Comparison of ENCODE assay signal across 8 cellular contexts in the genomic region with DNA sequence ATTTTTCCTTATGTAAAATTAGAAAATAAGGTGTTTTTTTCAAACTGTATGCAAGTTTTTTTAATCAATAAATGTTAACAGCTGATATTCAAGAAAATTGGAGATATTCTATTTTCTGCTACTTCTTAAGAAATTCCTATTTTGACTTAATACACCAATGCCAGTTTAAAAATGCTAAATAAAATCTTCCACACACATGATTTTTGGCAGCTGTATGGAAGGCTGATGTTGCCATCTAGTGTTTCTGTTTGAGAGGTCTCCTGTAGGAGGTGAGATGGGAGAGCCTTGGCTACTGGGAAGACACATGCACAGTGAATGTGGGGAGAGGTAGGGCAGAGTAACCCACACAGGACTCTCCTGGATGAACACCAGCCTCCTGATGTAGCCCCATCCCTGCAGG. TPM values are rescaled to one million over a fixed set of nuclear protein-coding genes. Genes with fewer than 3 reads are reported as not detected.
A peak's percentile ranks its signal among the peaks of the same experiment; 100 is the strongest.
DNase-seq lines count a peak whose midpoint lies in the region; ATAC-seq and FAIRE-seq lines count a peak whose summit lies in the region.

No MANE protein-coding gene starts in this region.

- no peaks in the 10 kb centered on the region for H3K36me3 ChIP-seq in mesenchymal stem cell (ENCODE audit: control insufficient read depth in 1 of 2, insufficient read depth in 2 of 2, low read depth in 1 of 2, low read length in 2 of 2)

- H4K8ac ChIP-seq in mesenchymal stem cell (ENCODE audit: low read length) = no peak overlapping the region

- no peaks in the 10 kb centered on the region for H3K79me1 ChIP-seq in mesenchymal stem cell (replicated peaks; ENCODE audit: low read length, poor library complexity, severe bottlenecking)

- DNase-seq in NCI-H1436 (lab: John Stamatoyannopoulos, UW) = peak; percentile 1
- no peak for DNase-seq in NCI-H1436 treated with DMSO at 0.1 percent for 48 hours (lab: John Stamatoyannopoulos, UW)
- peak; percentile 77 for DNase-seq in HTR-8/SVneo (ENCODE audit: insufficient read length, low spot score)
- DNase-seq in T follicular helper cell (ENCODE audit: low read depth) = peak; percentile 14
- DNase-seq in dermis blood vessel endothelial cell = peak; percentile 6
- peak; percentile 27 for DNase-seq in mesenchymal stem cell

- H3K4me1 ChIP-seq in mesenchymal stem cell (ENCODE audit: control insufficient read depth, insufficient read depth, low read depth, low read length) = no peaks in the 10 kb centered on the region

- no peaks in the 10 kb centered on the region for H3K27me3 ChIP-seq in mesenchymal stem cell (ENCODE audit: control insufficient read depth in 1 of 2, insufficient read depth in 1 of 2, low read length in 2 of 2)

- H4K91ac ChIP-seq in mesenchymal stem cell (ENCODE audit: low read length) = no peak overlapping the region

- H2AK5ac ChIP-seq in mesenchymal stem cell (ENCODE audit: low read length, severe bottlenecking) = no peak overlapping the region

- no peak overlapping the region for H2BK120ac ChIP-seq in mesenchymal stem cell (ENCODE audit: low read depth, low read length)

- H3K4me2 ChIP-seq in mesenchymal stem cell (ENCODE audit: low read length, poor library complexity, severe bottlenecking) = no peak overlapping the region

- ATAC-seq in GM19395 (IDR thresholded peaks at IDR 0.05; ENCODE audit: unreplicated experiment) (peak; percentile 78), HG02938 (IDR thresholded peaks at IDR 0.05; ENCODE audit: unreplicated experiment) (no peak)

- H3K18ac ChIP-seq in mesenchymal stem cell (ENCODE audit: low read depth in 1 of 2, low read length in 2 of 2) = no peak overlapping the region

- no peak overlapping the region for H2BK5ac ChIP-seq in mesenchymal stem cell (ENCODE audit: low read depth, low read length, poor library complexity, severe bottlenecking)

- no peak overlapping the region for H3K4me3 ChIP-seq in mesenchymal stem cell (ENCODE audit: insufficient read depth in 1 of 2, low read depth in 1 of 2, low read length in 2 of 2)

- no peak overlapping the region for H2BK12ac ChIP-seq in mesenchymal stem cell (ENCODE audit: low read length in 2 of 2)

- no peak overlapping the region for H3K14ac ChIP-seq in mesenchymal stem cell (ENCODE audit: low read length in 2 of 2)

- H3K23ac ChIP-seq in mesenchymal stem cell (ENCODE audit: low read length in 2 of 2) = no peak overlapping the region

- no peak overlapping the region for H3K4ac ChIP-seq in mesenchymal stem cell (ENCODE audit: low read depth in 1 of 2, low read length in 2 of 2)

- no peak overlapping the region for H3K27ac ChIP-seq in mesenchymal stem cell (ENCODE audit: low read length, poor library complexity, severe bottlenecking)

- FAIRE-seq in HTR-8/SVneo (lab: Jason Lieb, UNC) = no peak

- no peak overlapping the region for H2BK15ac ChIP-seq in mesenchymal stem cell (ENCODE audit: low read depth, poor library complexity, severe bottlenecking)

- H3K9me3 ChIP-seq in mesenchymal stem cell (ENCODE audit: control insufficient read depth, low read length) = no peaks in the 10 kb centered on the region

- H3K9ac ChIP-seq in mesenchymal stem cell (ENCODE audit: low read length) = no peak overlapping the region

- H2AFZ ChIP-seq in mesenchymal stem cell (ENCODE audit: low read depth, low read length) = no peak overlapping the region

RNA-seq across cellular contexts. Expression of a gene that starts 29.2 kb away (rescaled TPM):
- total RNA-seq in dermis blood vessel endothelial cell = under 0.01 TPM in 1 of 2 replicates, not detected in the other
- polyA plus RNA-seq in mesenchymal stem cell (2013, experiment 1 of 2) = not detected
- polyA plus RNA-seq in mesenchymal stem cell (2013, experiment 2 of 2) = not detected

RNA-seq across cellular contexts. Expression of a gene that starts 49.2 kb away (rescaled TPM):
- under 0.01 TPM in 1 of 2 replicates, not detected in the other for total RNA-seq in dermis blood vessel endothelial cell
- polyA plus RNA-seq in mesenchymal stem cell (2013, experiment 1 of 2) = not detected
- polyA plus RNA-seq in mesenchymal stem cell (2013, experiment 2 of 2) = not detected
